ENCODE assay signal across 9 cellular contexts in genomic region chr14:32224731-32225377, GRCh38. TPM values are rescaled to one million over a fixed set of nuclear protein-coding genes. Genes with fewer than 3 reads are reported as not detected.
DNase-seq lines count a peak whose midpoint lies in the region; ATAC-seq and TF ChIP-seq lines count a peak whose summit lies in the region.
"Had no signal": no experiment of that assay in that cellular context is flagged by ENCODE, and none has a peak within 500 bp of the region (broad histone marks: within the 10 kb centered on the region; RNA-seq: fewer than 3 reads in every experiment).

No MANE protein-coding gene starts in this region.

- H3K36me3 Mint-ChIP-seq in activated B cell treated with CpG ODN at 0.5 μM for 24 hours (ENCODE audit: low read depth), result no peaks in the 10 kb centered on the region
- H3K36me3 Mint-ChIP-seq in stimulated activated effector memory CD8-positive, alpha-beta T cell treated with anti-CD3 and anti-CD28 coated beads, Interleukin-12 subunit alpha, Interleukin-12 subunit beta, amount 100 ng/mL, for 72 hours, result no peaks in the 10 kb centered on the region

- peak overlapping the region; percentile 66 for H3K27ac ChIP-seq in left ventricle myocardium inferior (replicated peaks)
- H3K27ac ChIP-seq: BLaER1 had no signal

- H3K4me1 Mint-ChIP-seq in activated B cell treated with CpG ODN at 0.5 μM for 24 hours, result peaks cover 3% of the 10 kb centered on the region
- H3K4me1 Mint-ChIP-seq in stimulated activated effector memory CD8-positive, alpha-beta T cell treated with anti-CD3 and anti-CD28 coated beads, Interleukin-12 subunit alpha, Interleukin-12 subunit beta, amount 100 ng/mL, for 72 hours, result no peaks in the 10 kb centered on the region

- peaks cover 46% of the 10 kb centered on the region for H3K4me1 ChIP-seq in left ventricle myocardium inferior
- H3K4me1 ChIP-seq: BLaER1 had no signal

- POLR2A ChIA-PET in activated B cell treated with CpG ODN at 0.5 μM for 24 hours (lab: Charles Lee), result interaction anchor here (0.6 kb wide), 2 partner anchors 85 to 1482 kb away, joined by 3 to 5 read pairs; no protein-coding TSS in a partner anchor

- H3K9me3 ChIP-seq in MG63, result no peaks in the 10 kb centered on the region
- H3K9me3 ChIP-seq in left ventricle myocardium inferior (replicated peaks), result no peaks in the 10 kb centered on the region
- H3K9me3 ChIP-seq: BLaER1 had no signal

- no peak overlapping the region for H3K27ac Mint-ChIP-seq in activated B cell treated with CpG ODN at 0.5 μM for 24 hours
- H3K27ac Mint-ChIP-seq in stimulated activated effector memory CD8-positive, alpha-beta T cell treated with anti-CD3 and anti-CD28 coated beads, Interleukin-12 subunit alpha, Interleukin-12 subunit beta, amount 100 ng/mL, for 72 hours, result no peak overlapping the region

- peaks cover 11% of the 10 kb centered on the region for H3K27me3 Mint-ChIP-seq in activated B cell treated with CpG ODN at 0.5 μM for 24 hours

- CTCF ChIA-PET in activated B cell treated with CpG ODN at 0.5 μM for 24 hours (lab: Charles Lee), result interaction anchor here (1.0 to 1.2 kb wide), 2 partner anchors 28 to 299 kb away, joined by 3 read pairs; no protein-coding TSS in a partner anchor

- DNase-seq in NCI-H1417 (lab: John Stamatoyannopoulos, UW), result peak in 2 of 3 experiments; percentile 49 to 69
- DNase-seq in NCI-H1417 treated with DMSO at 0.1 percent for 48 hours (lab: John Stamatoyannopoulos, UW), result no peak
- peak; percentile 17 for DNase-seq in MG63
- DNase-seq in activated B cell treated with CpG ODN at 0.5 μM for 24 hours, result no peak
- DNase-seq in left ventricle myocardium inferior, result no peak
- no peak for DNase-seq in stimulated activated effector memory CD8-positive, alpha-beta T cell treated with anti-CD3 and anti-CD28 coated beads, Interleukin-12 subunit alpha, Interleukin-12 subunit beta, amount 100 ng/mL, for 72 hours (ENCODE audit: low spot score in 2 of 2)
- DNase-seq in SW 1271 (lab: John Stamatoyannopoulos, UW), result no peak

- intact Hi-C loops in activated B cell treated with CpG ODN at 0.5 μM for 24 hours (cut with micrococcal nuclease), result loop anchor here (2.0 kb wide), 1 partner anchor 18 kb away; no protein-coding TSS in a partner anchor
- intact Hi-C loops in left ventricle myocardium inferior (cut with micrococcal nuclease), result no loop called here

- TF ChIP-seq CTCF in activated B cell treated with CpG ODN at 0.5 μM for 24 hours (IDR thresholded peaks at IDR 0.05) (no peak), left ventricle myocardium inferior (IDR thresholded peaks at IDR 0.05; ENCODE audit: borderline replicate concordance) (peak; percentile 50)

- H3K27me3 ChIP-seq in MG63 (no peaks in the 10 kb centered on the region), left ventricle myocardium inferior (ENCODE audit: low read depth) (no peaks in the 10 kb centered on the region)
- H3K27me3 ChIP-seq: BLaER1 had no signal

- ATAC-seq in activated B cell treated with CpG ODN at 0.5 μM for 24 hours (ENCODE audit: low read depth) (peak; percentile 84), GM21825 (IDR thresholded peaks at IDR 0.05; ENCODE audit: unreplicated experiment) (no peak)
- peak; percentile 64 for ATAC-seq in stimulated activated effector memory CD8-positive, alpha-beta T cell treated with anti-CD3 and anti-CD28 coated beads, Interleukin-12 subunit alpha, Interleukin-12 subunit beta, amount 100 ng/mL, for 72 hours

- no peak overlapping the region for H3K4me3 Mint-ChIP-seq in activated B cell treated with CpG ODN at 0.5 μM for 24 hours
- no peak overlapping the region for H3K4me3 Mint-ChIP-seq in stimulated activated effector memory CD8-positive, alpha-beta T cell treated with anti-CD3 and anti-CD28 coated beads, Interleukin-12 subunit alpha, Interleukin-12 subunit beta, amount 100 ng/mL, for 72 hours

- H3K36me3 ChIP-seq in MG63 (no peaks in the 10 kb centered on the region), left ventricle myocardium inferior (no peaks in the 10 kb centered on the region)
- H3K36me3 ChIP-seq: BLaER1 had no signal

- H3K4me3 ChIP-seq in MG63 (no peak overlapping the region), left ventricle myocardium inferior (no peak overlapping the region)
- H3K4me3 ChIP-seq: BLaER1 had no signal

- H3K9me3 Mint-ChIP-seq in activated B cell treated with CpG ODN at 0.5 μM for 24 hours, result no peaks in the 10 kb centered on the region
- H3K9me3 Mint-ChIP-seq in stimulated activated effector memory CD8-positive, alpha-beta T cell treated with anti-CD3 and anti-CD28 coated beads, Interleukin-12 subunit alpha, Interleukin-12 subunit beta, amount 100 ng/mL, for 72 hours, result no peaks in the 10 kb centered on the region

RNA-seq across cellular contexts. Expression of gene RNU6-8, which starts 21.8 kb away (rescaled TPM):
- not detected in 2 replicates for total RNA-seq in MG63 (2014; rRNA removed; shearing (Covaris generic); ENCODE audit: low replicate concordance)
- not detected in 2 replicates for total RNA-seq in activated B cell treated with CpG ODN at 0.5 μM for 24 hours
- total RNA-seq in left ventricle myocardium inferior, result not detected

RNA-seq across cellular contexts. Expression of gene RNU6-7, which starts 23.0 kb away (rescaled TPM):
- total RNA-seq in MG63 (2014; rRNA removed; shearing (Covaris generic); ENCODE audit: low replicate concordance), result not detected in 2 replicates
- total RNA-seq in activated B cell treated with CpG ODN at 0.5 μM for 24 hours (not detected in 2 replicates), left ventricle myocardium inferior (not detected)

Comparison
In these comparisons a context has a peak if more than half of its experiments do, and no peak if none do; other contexts are left out.
1. DNase-seq: peak in NCI-H1417 (2 of 3) and MG63 (single experiment); none in NCI-H1417 treated with DMSO at 0.1 percent for 48 hours (single experiment), activated B cell treated with CpG ODN at 0.5 μM for 24 hours (single experiment), left ventricle myocardium inferior (single experiment), stimulated activated effector memory CD8-positive, alpha-beta T cell treated with anti-CD3 and anti-CD28 coated beads, Interleukin-12 subunit alpha, Interleukin-12 subunit beta, amount 100 ng/mL, for 72 hours (0 of 2) and SW 1271 (0 of 2).